ENCODE assay signal across 9 cellular contexts in genomic region chr2:233082222-233082933, GRCh38. TPM values are rescaled to one million over a fixed set of nuclear protein-coding genes. Genes with fewer than 3 reads are reported as not detected.
DNase-seq lines count a peak whose midpoint lies in the region; ATAC-seq and FAIRE-seq lines count a peak whose summit lies in the region.
"Had no signal": no experiment of that assay in that cellular context is flagged by ENCODE, and none has a peak within 500 bp of the region (broad histone marks: within the 10 kb centered on the region; RNA-seq: fewer than 3 reads in every experiment).

No MANE protein-coding gene starts in this region.

- POLR2A ChIA-PET in activated CD4-positive, alpha-beta memory T cell treated with anti-CD3 and anti-CD28 coated beads, Interleukin-2, amount 10 ng/mL, durations not matched to agents 7 days and 5 days (lab: Charles Lee) = interaction anchor here (0.7 to 15.5 kb wide), 15 partner anchors 9 to 532 kb away, joined by 3 to 335 read pairs (median 5); partner anchors contain the start of genes ATG16L1, EIF4E2, INPP5D and TIGD1

- H3K9me3 Mint-ChIP-seq in activated CD4-positive, alpha-beta memory T cell treated with anti-CD3 and anti-CD28 coated beads, Interleukin-2, amount 10 ng/mL, durations not matched to agents 7 days and 5 days = no peaks in the 10 kb centered on the region

- ATAC-seq in GM19023 (IDR thresholded peaks at IDR 0.05; ENCODE audit: unreplicated experiment) (peak; percentile 45), HG03108 (IDR thresholded peaks at IDR 0.05; ENCODE audit: unreplicated experiment) (peak; percentile 27)

- CTCF ChIA-PET in activated CD4-positive, alpha-beta memory T cell treated with anti-CD3 and anti-CD28 coated beads, Interleukin-2, amount 10 ng/mL, durations not matched to agents 7 days and 5 days (lab: Charles Lee) = interaction anchor here (0.6 to 4.4 kb wide), 13 partner anchors 9 to 477 kb away, joined by 3 to 33 read pairs (median 3); partner anchors contain the start of genes ATG16L1 and INPP5D

- H3K27me3 Mint-ChIP-seq in activated CD4-positive, alpha-beta memory T cell treated with anti-CD3 and anti-CD28 coated beads, Interleukin-2, amount 10 ng/mL, durations not matched to agents 7 days and 5 days = no peaks in the 10 kb centered on the region

- FAIRE-seq in small intestine (lab: Jason Lieb, UNC) = no peak
- FAIRE-seq: G401.6 had no signal

- 66 to 75% (median 67%) methylated on average over 11 of the region's 11 CpGs for WGBS in small intestine, 3 donors

- no peaks in the 10 kb centered on the region for H3K36me3 ChIP-seq in small intestine (ENCODE audit: control insufficient read depth in 2 of 2, insufficient read depth in 2 of 2, low read length in 2 of 2)

- H3K9me3 ChIP-seq in small intestine (ENCODE audit: control insufficient read depth, low read depth) = no peaks in the 10 kb centered on the region

- H3K27me3 ChIP-seq in small intestine (ENCODE audit: control insufficient read depth in 2 of 2, insufficient read depth in 2 of 2, low read length in 2 of 2) = no peaks in the 10 kb centered on the region

- H3K4me3 ChIP-seq in small intestine (ENCODE audit: low read depth in 1 of 2, low read length in 2 of 2) = no peak overlapping the region

- DNase-seq in AML-193 (lab: John Stamatoyannopoulos, UW) (peak; percentile 14 to 31), small intestine (no peak), NCI-H1105 treated with DMSO at 0.1 percent for 48 hours (lab: John Stamatoyannopoulos, UW) (no peak), kidney glomerular epithelial cell (lab: John Stamatoyannopoulos, UW) (no peak), hippocampal formation (lab: John Stamatoyannopoulos, UW) (no peak)
- no peak for DNase-seq in activated CD4-positive, alpha-beta memory T cell treated with anti-CD3 and anti-CD28 coated beads, Interleukin-2, amount 10 ng/mL, durations not matched to agents 7 days and 5 days

- peak overlapping the region; percentile 50 for H3K4me3 Mint-ChIP-seq in activated CD4-positive, alpha-beta memory T cell treated with anti-CD3 and anti-CD28 coated beads, Interleukin-2, amount 10 ng/mL, durations not matched to agents 7 days and 5 days

- peaks cover 94% of the 10 kb centered on the region for H3K4me1 Mint-ChIP-seq in activated CD4-positive, alpha-beta memory T cell treated with anti-CD3 and anti-CD28 coated beads, Interleukin-2, amount 10 ng/mL, durations not matched to agents 7 days and 5 days

- peak overlapping the region; percentile 34 to 93 for H3K27ac ChIP-seq in small intestine (ENCODE audit: low read depth in 1 of 2, low read length in 1 of 2)

- H3K27ac Mint-ChIP-seq in activated CD4-positive, alpha-beta memory T cell treated with anti-CD3 and anti-CD28 coated beads, Interleukin-2, amount 10 ng/mL, durations not matched to agents 7 days and 5 days = peak overlapping the region; percentile 97

- no peaks in the 10 kb centered on the region for H3K4me1 ChIP-seq in small intestine (ENCODE audit: control insufficient read depth in 2 of 2, insufficient read depth in 1 of 2, low read depth in 1 of 2, low read length in 1 of 2)

- H3K36me3 Mint-ChIP-seq in activated CD4-positive, alpha-beta memory T cell treated with anti-CD3 and anti-CD28 coated beads, Interleukin-2, amount 10 ng/mL, durations not matched to agents 7 days and 5 days (ENCODE audit: low read depth) = peaks cover 84% of the 10 kb centered on the region

RNA-seq across cellular contexts. Expression of gene INPP5D, which starts 22.2 kb away (rescaled TPM):
- total RNA-seq in activated CD4-positive, alpha-beta memory T cell treated with anti-CD3 and anti-CD28 coated beads, Interleukin-2, amount 10 ng/mL, durations not matched to agents 7 days and 5 days = 100 to 1,000 TPM; 157 to 163 TPM
- 1 to 10 TPM; 4.7 to 7.9 (median 5.9) TPM for polyA plus RNA-seq in small intestine

RNA-seq across cellular contexts. Expression of gene NEU2, which starts 49.9 kb away (rescaled TPM):
- not detected for total RNA-seq in activated CD4-positive, alpha-beta memory T cell treated with anti-CD3 and anti-CD28 coated beads, Interleukin-2, amount 10 ng/mL, durations not matched to agents 7 days and 5 days
- not detected for polyA plus RNA-seq in small intestine

Comparison
In these comparisons a context has a peak if more than half of its experiments do, and no peak if none do; other contexts are left out.
1. DNase-seq: peak in AML-193 (2 of 2); none in activated CD4-positive, alpha-beta memory T cell treated with anti-CD3 and anti-CD28 coated beads, Interleukin-2, amount 10 ng/mL, durations not matched to agents 7 days and 5 days (single experiment), small intestine (single experiment), NCI-H1105 treated with DMSO at 0.1 percent for 48 hours (single experiment), kidney glomerular epithelial cell (single experiment) and hippocampal formation (0 of 2).